In genomic region chr4:122798101-122798500, GRCh38 we compare ENCODE assay signal across 9 cellular contexts. TPM values are rescaled to one million over a fixed set of nuclear protein-coding genes. Genes with fewer than 3 reads are reported as not detected.
DNase-seq lines count a peak whose midpoint lies in the region; ATAC-seq, FAIRE-seq and TF ChIP-seq lines count a peak whose summit lies in the region.
"Had no signal": no experiment of that assay in that cellular context is flagged by ENCODE, and none has a peak within 500 bp of the region (broad histone marks: within the 10 kb centered on the region; RNA-seq: fewer than 3 reads in every experiment).

No MANE protein-coding gene starts in this region.

- no peak overlapping the region for H3K4me3 ChIP-seq in iPS-18a (ENCODE audit: low read length)
- peak overlapping the region in 1 of 4 donors; percentile 0 for H3K4me3 ChIP-seq in stomach

- peaks cover 30% of the 10 kb centered on the region for H3K4me1 ChIP-seq in iPS-18a (ENCODE audit: control insufficient read depth, low read depth, low read length)
- peaks cover 0 to 16% (median 2%) of the 10 kb centered on the region in 4 donors for H3K4me1 ChIP-seq in stomach

- intact Hi-C loops in stomach (cut with DNase I; ENCODE audit: low total_unique reads) = no loop called here

- TF ChIP-seq POLR2A in stomach (IDR thresholded peaks at IDR 0.05) = no peak

- TF ChIP-seq EP300 in stomach (IDR thresholded peaks at IDR 0.05) = no peak

- ATAC-seq in GM18873 (IDR thresholded peaks at IDR 0.05; ENCODE audit: low FRiP score, unreplicated experiment) = peak; percentile 77
- ATAC-seq in HG02623 (IDR thresholded peaks at IDR 0.05; ENCODE audit: unreplicated experiment) = no peak

- peak overlapping the region; percentile 44 for H3K9ac ChIP-seq in iPS-18a (ENCODE audit: low read length)

- H3K9me3 ChIP-seq in iPS-18a (ENCODE audit: control insufficient read depth, low read depth, low read length) = no peaks in the 10 kb centered on the region
- H3K9me3 ChIP-seq in stomach = no peaks in the 10 kb centered on the region

- WGBS in stomach, 5 donors = 35 to 44% (median 39%) methylated on average over 5 of the region's 5 CpGs

- no peak for TF ChIP-seq CTCF in stomach (IDR thresholded peaks at IDR 0.05)

- peak overlapping the region; percentile 0 for H3K27ac ChIP-seq in iPS-18a (ENCODE audit: low read length)
- H3K27ac ChIP-seq in stomach = peak overlapping the region in 3 of 5 donors; percentile 8 to 60 (median 43)

- H3K27me3 ChIP-seq in iPS-18a (ENCODE audit: control insufficient read depth, insufficient read depth, low read length) (no peaks in the 10 kb centered on the region), stomach (no peaks in the 10 kb centered on the region)

- peak; percentile 100 for FAIRE-seq in A204.1 (lab: Jason Lieb, UNC)

- H3K36me3 ChIP-seq in iPS-18a (ENCODE audit: control insufficient read depth, low read depth, low read length) (no peaks in the 10 kb centered on the region), stomach (no peaks in the 10 kb centered on the region)

- DNase-seq in MV-4-11 (lab: John Stamatoyannopoulos, UW) = peak; percentile 89
- DNase-seq in amniotic stem cell (lab: John Stamatoyannopoulos, UW) = peak; percentile 88
- DNase-seq in stomach = no peak
- DNase-seq in activated CD8-positive, alpha-beta memory T cell treated with anti-CD3 and anti-CD28 coated beads, Interleukin-2, amount 50 U/mL, for 48 hours = no peak
- DNase-seq: stimulated activated naive B cell treated with anti-CD40 and anti-IgM and Interleukin-4, amounts not matched to agents 10 μg/mL and 1 μg/mL and 100 μg/mL, for 72 hours had no signal

RNA-seq across cellular contexts. Expression of gene FGF2, which starts 28.5 kb away (rescaled TPM):
- total RNA-seq in stomach = 10 to 100 TPM in 3 of 5 donors, 1 to 10 TPM in 1, under 1 TPM in 1; 0.29 to 47.3 (median 29.2) TPM
- polyA plus RNA-seq in stomach = 1 to 10 TPM; 2.6 to 4.5 (median 3.5) TPM

Comparison
In these comparisons a context has a peak if more than half of its experiments do, and no peak if none do; other contexts are left out.
1. DNase-seq: peak in MV-4-11 (single experiment) and amniotic stem cell (single experiment); none in stomach (single experiment) and activated CD8-positive, alpha-beta memory T cell treated with anti-CD3 and anti-CD28 coated beads, Interleukin-2, amount 50 U/mL, for 48 hours (single experiment).